Comparison of ENCODE assay signal across 1 cellular context in genomic region chr17:43784068-43784467, GRCh38.
A peak's percentile ranks its signal among the peaks of the same experiment; 100 is the strongest.
TF ChIP-seq lines count a peak whose summit lies in the region.

No MANE protein-coding gene starts in this region.

TF ChIP-seq in SK-N-SH, 30 proteins besides CTCF, POLR2A, EP300 and RAD21 (continued from another document):
- TF ChIP-seq ZBTB33 (IDR thresholded peaks at IDR 0.05; ENCODE audit: borderline replicate concordance, low read depth), result no peak
- TF ChIP-seq RFX5 (IDR thresholded peaks at IDR 0.05; ENCODE audit: low read length), result no peak
- no peak for TF ChIP-seq NRF1 (IDR thresholded peaks at IDR 0.05; ENCODE audit: low read depth, low read length)
- TF ChIP-seq TCF12 (IDR thresholded peaks at IDR 0.05), result peak; percentile 86
- TF ChIP-seq ELF1 (IDR thresholded peaks at IDR 0.05), result no peak
- TF ChIP-seq EZH2phosphoT487 (IDR thresholded peaks at IDR 0.05; ENCODE audit: borderline replicate concordance, low read depth), result no peak
- 0 out of 2 replicates have a peak, but pooled peaks have one; percentile 7 for TF ChIP-seq MAX (IDR thresholded peaks at IDR 0.05; ENCODE audit: low read depth)
- peak; percentile 94 for TF ChIP-seq TEAD4 (IDR thresholded peaks at IDR 0.05; ENCODE audit: borderline replicate concordance, insufficient read depth)
- peak; percentile 38; the same call in 1 of the 2 replicates for TF ChIP-seq RXRA (IDR thresholded peaks at IDR 0.05; ENCODE audit: borderline replicate concordance, low read depth)
- no peak for TF ChIP-seq TAF1 (IDR thresholded peaks at IDR 0.05; ENCODE audit: borderline replicate concordance, low read depth, low read length)
- no peak for TF ChIP-seq REST (IDR thresholded peaks at IDR 0.05; ENCODE audit: low read depth, low read length)
- no peak for TF ChIP-seq YY1 (IDR thresholded peaks at IDR 0.05; ENCODE audit: low read depth)
- no peak for TF ChIP-seq GATA2 (CRISPR knock-in tag; IDR thresholded peaks at IDR 0.05)
- TF ChIP-seq PBX3 (IDR thresholded peaks at IDR 0.05), result peak; percentile 94
- no peak for TF ChIP-seq GABPA (IDR thresholded peaks at IDR 0.05; ENCODE audit: low read depth)
- TF ChIP-seq POLR2AphosphoS5 (IDR thresholded peaks at IDR 0.05; ENCODE audit: low read depth, low read length), result peak; percentile 54; the same call in 1 of the 2 replicates
- no peak for TF ChIP-seq IRF3 (IDR thresholded peaks at IDR 0.05; ENCODE audit: low read depth, low read length)
- peak; percentile 66 for TF ChIP-seq FOSL2 (IDR thresholded peaks at IDR 0.05; ENCODE audit: borderline replicate concordance, low read depth)
- TF ChIP-seq SIN3A (IDR thresholded peaks at IDR 0.05; ENCODE audit: borderline replicate concordance, low read depth, low read length), result no peak
- TF ChIP-seq SMC3 (IDR thresholded peaks at IDR 0.05; ENCODE audit: low read depth, low read length), result no peak
TF ChIP-seq in SK-N-SH: peak in this region for 11.
